16 cellular contexts compared by ENCODE assay signal in the genomic region with DNA sequence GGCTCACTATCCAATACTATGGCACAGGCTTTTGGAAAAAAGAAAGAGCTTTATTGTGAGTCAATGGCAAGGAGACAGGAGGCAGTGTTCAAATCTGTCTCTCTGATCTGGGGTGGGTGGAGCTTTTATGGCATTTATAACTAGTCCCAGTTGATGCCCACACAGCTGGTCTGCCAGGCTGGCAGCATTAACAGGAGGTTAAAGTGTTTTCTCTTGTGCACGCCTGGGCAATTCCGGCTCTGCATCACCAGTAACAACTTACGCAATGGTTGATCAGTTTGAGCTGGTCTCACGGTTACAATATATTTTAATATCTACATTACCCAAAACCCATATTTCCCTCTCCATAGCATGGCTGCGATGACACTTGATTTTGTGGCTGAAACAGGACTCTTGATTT. TPM values are rescaled to one million over a fixed set of nuclear protein-coding genes. Genes with fewer than 3 reads are reported as not detected.
"Had no signal": no experiment of that assay in that cellular context is flagged by ENCODE, and none has a peak within 500 bp of the region (broad histone marks: within the 10 kb centered on the region; RNA-seq: fewer than 3 reads in every experiment).

No MANE protein-coding gene starts in this region.

- H3K27me3 ChIP-seq: testis, upper lobe of left lung had no signal

- H3K4me3 ChIP-seq: testis, upper lobe of left lung had no signal

- H3K27ac ChIP-seq: testis, upper lobe of left lung had no signal

- H3K36me3 ChIP-seq: upper lobe of left lung had no signal

- H3K4me1 ChIP-seq: testis, upper lobe of left lung had no signal

- DNase-seq: activated B cell treated with CpG ODN at 0.5 μM for 24 hours; activated CD4-positive, alpha-beta memory T cell treated with anti-CD3 and anti-CD28 coated beads for 36 hours; activated CD4-positive, alpha-beta T cell treated with anti-CD3 and anti-CD28 coated beads for 4 hours; amniotic stem cell; caudate nucleus; foreskin melanocyte; hypothalamus; islet precursor cell; occipital lobe; right cardiac atrium; stimulated activated CD4-positive, alpha-beta T cell treated with anti-CD3 and anti-CD28 coated beads, Interleukin-4, amount 100 ng/mL, for 24 hours; testis; upper lobe of left lung had no signal

- H3K9me3 ChIP-seq: testis, upper lobe of left lung had no signal

RNA-seq across cellular contexts. Expression of a gene that starts 15.1 kb away (rescaled TPM):
- total RNA-seq: dermis microvascular lymphatic vessel endothelial cell, epithelial cell of proximal tubule, left lobe of liver had no signal
